ENCODE assay signal across 11 cellular contexts in genomic region chr16:79845006-79845733, GRCh38.
DNase-seq lines count a peak whose midpoint lies in the region; ATAC-seq and TF ChIP-seq lines count a peak whose summit lies in the region.
"Had no signal": no experiment of that assay in that cellular context is flagged by ENCODE, and none has a peak within 500 bp of the region (broad histone marks: within the 10 kb centered on the region; RNA-seq: fewer than 3 reads in every experiment).

No MANE protein-coding gene starts in this region.

- H3K27me3 ChIP-seq in esophagus squamous epithelium (no peaks in the 10 kb centered on the region), Caco-2 (replicated peaks; ENCODE audit: control insufficient read depth, insufficient read depth, low read length) (no peaks in the 10 kb centered on the region)

- no TSS peak for BruUV-seq in Caco-2 (replicated peaks; lab: Mats Ljungman, UMichigan)

- TF ChIP-seq CTCF in esophagus squamous epithelium (IDR thresholded peaks at IDR 0.05): no peak
- TF ChIP-seq CTCF in Caco-2 (IDR thresholded peaks at IDR 0.05; ENCODE audit: insufficient read depth in 1 of 2, low read depth in 1 of 2, low read length in 1 of 2, severe bottlenecking in 1 of 2, unreplicated experiment in 1 of 2): no peak

- no peaks in the 10 kb centered on the region for H3K9me3 Mint-ChIP-seq in Caco-2 (ENCODE audit: unreplicated experiment)

- CTCF ChIA-PET in Caco-2 (lab: Charles Lee): interaction anchor here (0.6 to 0.7 kb wide), 2 partner anchors 162 to 244 kb away, joined by 3 read pairs; no protein-coding TSS in a partner anchor

- H3K36me3 ChIP-seq in esophagus squamous epithelium: no peaks in the 10 kb centered on the region
- H3K36me3 ChIP-seq in Caco-2 (ENCODE audit: control insufficient read depth, insufficient read depth, low read length): no peaks in the 10 kb centered on the region

- peaks cover 3% of the 10 kb centered on the region for H3K27me3 Mint-ChIP-seq in Caco-2 (ENCODE audit: insufficient read depth, unreplicated experiment)

- H3K4me3 Mint-ChIP-seq in Caco-2 (ENCODE audit: unreplicated experiment): no peak overlapping the region

- intact Hi-C loops in esophagus squamous epithelium (cut with DNase I): no loop called here
- intact Hi-C loops in Caco-2 (cut with micrococcal nuclease; ENCODE audit: unreplicated experiment): no loop called here

- WGBS in esophagus squamous epithelium, 2 donors: 65 to 67% methylated on average over 10 to 12 of the region's 12 CpGs

- H3K4me1 Mint-ChIP-seq in Caco-2 (ENCODE audit: low read depth, unreplicated experiment): no peaks in the 10 kb centered on the region

- no peaks in the 10 kb centered on the region for H3K36me3 Mint-ChIP-seq in Caco-2 (ENCODE audit: insufficient read depth, unreplicated experiment)

- no peak for TF ChIP-seq POLR2A in esophagus squamous epithelium (IDR thresholded peaks at IDR 0.05)

- H3K27ac Mint-ChIP-seq in Caco-2 (ENCODE audit: unreplicated experiment): no peak overlapping the region

- peak overlapping the region in 3 of 4 donors; percentile 39 to 59 (median 58) for H3K27ac ChIP-seq in esophagus squamous epithelium

- ATAC-seq in GM21526 (IDR thresholded peaks at IDR 0.05; ENCODE audit: low FRiP score, unreplicated experiment) (peak; percentile 90), HG03108 (IDR thresholded peaks at IDR 0.05; ENCODE audit: unreplicated experiment) (peak; percentile 83)
- ATAC-seq: Right ventricle myocardium inferior had no signal

- H3K9me3 ChIP-seq in esophagus squamous epithelium (no peaks in the 10 kb centered on the region), Caco-2 (no peaks in the 10 kb centered on the region; the same call in 1 of the 2 replicates)

- POLR2A ChIA-PET in Caco-2 (lab: Charles Lee): no interaction called here

- peaks cover 19 to 72% (median 27%) of the 10 kb centered on the region in 3 donors for H3K4me1 ChIP-seq in esophagus squamous epithelium
- no peaks in the 10 kb centered on the region for H3K4me1 ChIP-seq in Caco-2

- peak; percentile 10 for DNase-seq in activated CD4-positive, alpha-beta T cell treated with anti-CD3 and anti-CD28 coated beads for 48 hours
- DNase-seq in activated CD4-positive, alpha-beta T cell treated with anti-CD3 and anti-CD28 coated beads, Interleukin-2, amount 50 U/mL, for 4 hours: no peak
- DNase-seq in esophagus squamous epithelium (lab: John Stamatoyannopoulos, UW) (no peak), DMS53 treated with DMSO at 0.1 percent for 48 hours (lab: John Stamatoyannopoulos, UW; ENCODE audit: unreplicated experiment) (no peak), Caco-2 (no peak), inferior parietal cortex (ENCODE audit: extremely low spot score) (no peak)
- DNase-seq: foreskin fibroblast, NCI-H187 had no signal

- H3K4me3 ChIP-seq in esophagus squamous epithelium (no peak overlapping the region), Caco-2 (ENCODE audit: low read depth, low read length) (no peak overlapping the region)
